ENCODE assay signal across 8 cellular contexts in genomic region chr12:49188916-49189367, GRCh38. TPM values are rescaled to one million over a fixed set of nuclear protein-coding genes. Genes with fewer than 3 reads are reported as not detected.
DNase-seq lines count a peak whose midpoint lies in the region; ATAC-seq and TF ChIP-seq lines count a peak whose summit lies in the region.

TSS of gene TUBA1A (minus strand) at chr12:49189080. CDS start at chr12:49188979, 101 bp downstream.

- POLR2A ChIA-PET in activated naive CD8-positive, alpha-beta T cell treated with anti-CD3 and anti-CD28 coated beads, Interleukin-2, amount 10 ng/mL, durations not matched to agents 7 days and 5 days (lab: Charles Lee) = interaction anchor here (0.5 to 4.3 kb wide), 26 partner anchors 9 to 232 kb away, joined by 3 to 176 read pairs (median 5); partner anchors contain the start of genes ARF3, DHH, LMBR1L and RHEBL1

- H3K27ac Mint-ChIP-seq in activated naive CD8-positive, alpha-beta T cell treated with anti-CD3 and anti-CD28 coated beads, Interleukin-2, amount 10 ng/mL, durations not matched to agents 7 days and 5 days = peak within 1 kb of the TSS; percentile 98

- H3K27ac ChIP-seq in ovary (peak within 1 kb of the TSS; percentile 94 to 95), tibial artery (peak within 1 kb of the TSS; percentile 99 to 100)

- H3K9me3 ChIP-seq in ovary (no peaks in the 10 kb centered on the region), tibial artery (no peaks in the 10 kb centered on the region)

- H3K4me3 Mint-ChIP-seq in activated naive CD8-positive, alpha-beta T cell treated with anti-CD3 and anti-CD28 coated beads, Interleukin-2, amount 10 ng/mL, durations not matched to agents 7 days and 5 days = peak within 1 kb of the TSS; percentile 95

- ATAC-seq in HG02588 (IDR thresholded peaks at IDR 0.05; ENCODE audit: unreplicated experiment) (peak; percentile 84), SK-N-SH treated with all-trans-retinoic acid at 6 μM for 48 hours (peak; percentile 92)
- ATAC-seq in activated naive CD8-positive, alpha-beta T cell treated with anti-CD3 and anti-CD28 coated beads, Interleukin-2, amount 10 ng/mL, durations not matched to agents 7 days and 5 days (ENCODE audit: low read depth) = peak; percentile 90

- TF ChIP-seq POLR2A in ovary (IDR thresholded peaks at IDR 0.05) = peak; percentile 94

- DNase-seq in NCI-H1092 (lab: John Stamatoyannopoulos, UW) (peak; percentile 97), head of caudate nucleus (peak; percentile 93 to 100 (median 99)), ovary (peak; percentile 90 to 96 (median 91)), tibial artery (peak; percentile 96)
- peak; percentile 87 for DNase-seq in activated naive CD8-positive, alpha-beta T cell treated with anti-CD3 and anti-CD28 coated beads, Interleukin-2, amount 10 ng/mL, durations not matched to agents 7 days and 5 days

- H3K27me3 Mint-ChIP-seq in activated naive CD8-positive, alpha-beta T cell treated with anti-CD3 and anti-CD28 coated beads, Interleukin-2, amount 10 ng/mL, durations not matched to agents 7 days and 5 days = peaks cover 3% of the 10 kb centered on the region

- H3K27me3 ChIP-seq in ovary (no peaks in the 10 kb centered on the region), tibial artery (no peaks in the 10 kb centered on the region)

- no peaks in the 10 kb centered on the region for H3K9me3 Mint-ChIP-seq in activated naive CD8-positive, alpha-beta T cell treated with anti-CD3 and anti-CD28 coated beads, Interleukin-2, amount 10 ng/mL, durations not matched to agents 7 days and 5 days

- H3K4me1 ChIP-seq in ovary (ENCODE audit: insufficient read depth) = peaks cover 3% of the 10 kb centered on the region
- peaks cover 0 to 19% (median 4%) of the 10 kb centered on the region in 4 donors for H3K4me1 ChIP-seq in tibial artery

- H3K36me3 Mint-ChIP-seq in activated naive CD8-positive, alpha-beta T cell treated with anti-CD3 and anti-CD28 coated beads, Interleukin-2, amount 10 ng/mL, durations not matched to agents 7 days and 5 days = peaks cover 15% of the 10 kb centered on the region

- intact Hi-C loops in head of caudate nucleus (cut with DNase I) (loop anchor here (1.0 kb wide), 1 partner anchor 45 kb away; no protein-coding TSS in a partner anchor), ovary (cut with DNase I) (loop anchor here (2.0 to 10.0 kb wide), 5 partner anchors 43 to 58 kb away; partner anchors contain the start of gene TUBA1B (in 3 of the 4)), tibial artery (cut with DNase I; ENCODE audit: low total_unique reads) (loop anchor here (2.0 kb wide), 1 partner anchor 46 kb away; no protein-coding TSS in a partner anchor)

- peak; percentile 12 for TF ChIP-seq EP300 in ovary (IDR thresholded peaks at IDR 0.05)

- 0 to 1% (median 1%) methylated on average over 26 of the region's 26 CpGs for WGBS in ovary, 3 donors

- H3K4me3 ChIP-seq in GM08714 (ENCODE audit: low read length) (peak within 1 kb of the TSS; percentile 75), ovary (peak within 1 kb of the TSS; percentile 77), tibial artery (peak within 1 kb of the TSS; percentile 93 to 98)

- H3K36me3 ChIP-seq in ovary (no peaks in the 10 kb centered on the region), tibial artery (peaks cover 10 to 29% (median 25%) of the 10 kb centered on the region in 3 donors)

- H3K4me1 Mint-ChIP-seq in activated naive CD8-positive, alpha-beta T cell treated with anti-CD3 and anti-CD28 coated beads, Interleukin-2, amount 10 ng/mL, durations not matched to agents 7 days and 5 days = peaks cover 16% of the 10 kb centered on the region

- no peak for TF ChIP-seq CTCF in ovary (IDR thresholded peaks at IDR 0.05)
- TF ChIP-seq CTCF in tibial artery (IDR thresholded peaks at IDR 0.05) = no peak

TF ChIP-seq in SK-N-SH treated with all-trans-retinoic acid at 6 μM for 48 hours, 23 proteins besides CTCF, POLR2A, EP300 and RAD21:
- TF ChIP-seq ESRRG (CRISPR knock-in tag; IDR thresholded peaks at IDR 0.05) (peak; percentile 58; the same call in 1 of the 2 replicates), POU6F1 (CRISPR knock-in tag; IDR thresholded peaks at IDR 0.05; ENCODE audit: borderline replicate concordance, low read depth) (no peak)
TF ChIP-seq in SK-N-SH treated with all-trans-retinoic acid at 6 μM for 48 hours: peak in this region for 1.

RNA-seq across cellular contexts. Expression of gene TUBA1A, which starts in this region (rescaled TPM):
- total RNA-seq in activated naive CD8-positive, alpha-beta T cell treated with anti-CD3 and anti-CD28 coated beads, Interleukin-2, amount 10 ng/mL, durations not matched to agents 7 days and 5 days = 100 to 1,000 TPM in 1 of 2 experiments, 10 to 100 TPM in 1; 99.5 to 101 TPM
- total RNA-seq in ovary = 100 to 1,000 TPM; 140 to 247 (median 184) TPM
- 100 to 1,000 TPM; 214 to 535 TPM for polyA plus RNA-seq in ovary

Comparison
In these comparisons a context has a peak if more than half of its experiments do, and no peak if none do; other contexts are left out.
1. Peak in every context shown above with its lines: DNase-seq, ATAC-seq, H3K4me3 ChIP-seq and H3K27ac ChIP-seq.